Comparison of ENCODE assay signal across 3 cellular contexts in the genomic region with DNA sequence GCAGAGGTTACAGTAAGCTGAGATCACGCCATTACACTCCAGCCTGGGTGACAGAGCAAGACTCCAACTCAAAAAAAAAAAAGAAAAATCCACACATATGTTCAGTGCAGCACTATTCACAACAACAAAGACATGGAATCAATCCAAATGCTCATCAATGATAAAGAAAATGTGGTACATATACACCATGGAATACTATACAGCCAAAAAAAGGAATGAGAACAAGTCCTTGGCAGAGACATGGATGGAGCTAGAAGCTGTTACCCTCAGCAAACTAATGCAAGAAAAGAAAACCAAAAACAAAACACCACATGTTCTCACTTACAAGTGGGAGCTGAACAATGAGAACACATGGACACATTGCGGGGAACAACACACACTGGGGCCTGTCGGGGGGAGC. TPM values are rescaled to one million over a fixed set of nuclear protein-coding genes. Genes with fewer than 3 reads are reported as not detected.
"Had no signal": no experiment of that assay in that cellular context is flagged by ENCODE, and none has a peak within 500 bp of the region (broad histone marks: within the 10 kb centered on the region; RNA-seq: fewer than 3 reads in every experiment).

No MANE protein-coding gene starts in this region.

- DNase-seq: GDM1, GF-D8 had no signal

- H3K4me3 ChIP-seq: GM12878 had no signal

RNA-seq across cellular contexts. Expression of a gene that starts 25.5 kb away (rescaled TPM):
- total RNA-seq: GM12878 had no signal
